12 cellular contexts compared by ENCODE assay signal in genomic region chr19:2774953-2775555, GRCh38. TPM values are rescaled to one million over a fixed set of nuclear protein-coding genes. Genes with fewer than 3 reads are reported as not detected.
A peak's percentile ranks its signal among the peaks of the same experiment; 100 is the strongest.
DNase-seq lines count a peak whose midpoint lies in the region; ATAC-seq and TF ChIP-seq lines count a peak whose summit lies in the region.
"Had no signal": no experiment of that assay in that cellular context is flagged by ENCODE, and none has a peak within 500 bp of the region (broad histone marks: within the 10 kb centered on the region; RNA-seq: fewer than 3 reads in every experiment).

No MANE protein-coding gene starts in this region.

- DNase-seq in CD1c-positive myeloid dendritic cell (ENCODE audit: extremely low spot score) (peak; percentile 90), esophagus squamous epithelium (lab: John Stamatoyannopoulos, UW) (no peak), osteocyte (ENCODE audit: extremely low spot score, unreplicated experiment) (no peak), PC-9 (no peak), NCI-H526 (lab: John Stamatoyannopoulos, UW) (no peak), H7 (no peak)
- no peak for DNase-seq in activated CD8-positive, alpha-beta T cell treated with anti-CD3 and anti-CD28 coated beads for 36 hours
- DNase-seq: cerebellar nuclear complex, DMS79, NCI-H774 had no signal

- H3K27me3 ChIP-seq in esophagus squamous epithelium, result no peaks in the 10 kb centered on the region
- no peaks in the 10 kb centered on the region for H3K27me3 ChIP-seq in PC-9 (ENCODE audit: insufficient read depth, low read depth)
- H3K27me3 ChIP-seq in H7 (ENCODE audit: control insufficient read depth, insufficient read depth, low read length), result no peaks in the 10 kb centered on the region

- intact Hi-C loops in activated CD8-positive, alpha-beta T cell treated with anti-CD3 and anti-CD28 coated beads for 36 hours (cut with micrococcal nuclease), result no loop called here
- intact Hi-C loops in esophagus squamous epithelium (cut with DNase I) (no loop called here), PC-9 (cut with micrococcal nuclease; ENCODE audit: unreplicated experiment) (no loop called here)

- H3K4me1 ChIP-seq in esophagus squamous epithelium, result peaks cover 0 to 69% (median 12%) of the 10 kb centered on the region in 3 donors
- no peaks in the 10 kb centered on the region for H3K4me1 ChIP-seq in PC-9 (replicated peaks; ENCODE audit: insufficient read depth)

- H3K4me3 ChIP-seq in esophagus squamous epithelium (peak overlapping the region in 3 of 4 donors; percentile 5 to 48 (median 27)), PC-9 (no peak overlapping the region), H7 (ENCODE audit: insufficient read depth, low read depth, low read length) (no peak overlapping the region)

- WGBS in esophagus squamous epithelium, 2 donors, result 84 to 85% methylated on average over 9 to 18 of the region's 24 CpGs

- peaks cover 76% of the 10 kb centered on the region for H3K79me2 ChIP-seq in PC-9 (ENCODE audit: low read depth)

- H2AFZ ChIP-seq in PC-9, result no peak overlapping the region

- H3K9me3 Mint-ChIP-seq in activated CD8-positive, alpha-beta T cell treated with anti-CD3 and anti-CD28 coated beads for 36 hours, result no peaks in the 10 kb centered on the region
- H3K9me3 Mint-ChIP-seq in osteocyte (ENCODE audit: unreplicated experiment), result no peaks in the 10 kb centered on the region

- peak overlapping the region; percentile 93 for H3K27ac Mint-ChIP-seq in activated CD8-positive, alpha-beta T cell treated with anti-CD3 and anti-CD28 coated beads for 36 hours
- H3K27ac Mint-ChIP-seq in osteocyte (ENCODE audit: unreplicated experiment), result peak overlapping the region; percentile 62

- no peak for ATAC-seq in activated CD8-positive, alpha-beta T cell treated with anti-CD3 and anti-CD28 coated beads for 36 hours
- ATAC-seq in GM21619 (IDR thresholded peaks at IDR 0.05; ENCODE audit: unreplicated experiment), result no peak

- H3K4me1 Mint-ChIP-seq in activated CD8-positive, alpha-beta T cell treated with anti-CD3 and anti-CD28 coated beads for 36 hours (ENCODE audit: low read depth), result peaks cover 35% of the 10 kb centered on the region
- H3K4me1 Mint-ChIP-seq in osteocyte (ENCODE audit: unreplicated experiment), result peaks cover 7% of the 10 kb centered on the region

- H3K9me3 ChIP-seq in esophagus squamous epithelium (no peaks in the 10 kb centered on the region), PC-9 (ENCODE audit: insufficient read depth, low read depth) (no peaks in the 10 kb centered on the region)

- H3K36me3 ChIP-seq in esophagus squamous epithelium, result peaks cover 0 to 54% (median 0%) of the 10 kb centered on the region in 3 donors
- H3K36me3 ChIP-seq in PC-9 (ENCODE audit: low read depth), result no peaks in the 10 kb centered on the region
- H3K36me3 ChIP-seq in H7 (replicated peaks; ENCODE audit: control insufficient read depth, insufficient read depth, low read length), result no peaks in the 10 kb centered on the region; the same call in none of the 2 replicates

- peaks cover 15% of the 10 kb centered on the region for H3K36me3 Mint-ChIP-seq in activated CD8-positive, alpha-beta T cell treated with anti-CD3 and anti-CD28 coated beads for 36 hours (ENCODE audit: low read depth)
- H3K36me3 Mint-ChIP-seq in osteocyte (ENCODE audit: unreplicated experiment), result peaks cover 3% of the 10 kb centered on the region

- no peak for TF ChIP-seq CTCF in activated CD8-positive, alpha-beta T cell treated with anti-CD3 and anti-CD28 coated beads for 36 hours (IDR thresholded peaks at IDR 0.05)
- TF ChIP-seq CTCF in esophagus squamous epithelium (IDR thresholded peaks at IDR 0.05) (no peak), osteocyte (IDR thresholded peaks at IDR 0.05) (no peak), PC-9 (conservative IDR thresholded peaks at IDR 0.05) (no peak)

- peak overlapping the region; percentile 52 for H3K4me3 Mint-ChIP-seq in activated CD8-positive, alpha-beta T cell treated with anti-CD3 and anti-CD28 coated beads for 36 hours
- H3K4me3 Mint-ChIP-seq in osteocyte (ENCODE audit: unreplicated experiment), result no peak overlapping the region

- CTCF ChIA-PET in activated CD8-positive, alpha-beta T cell treated with anti-CD3 and anti-CD28 coated beads for 36 hours (lab: Charles Lee), result interaction anchor here (1.0 to 2.1 kb wide), 4 partner anchors 26 to 163 kb away, joined by 3 to 16 read pairs (median 5); no protein-coding TSS in a partner anchor
- CTCF ChIA-PET in PC-9 (lab: Charles Lee), result no interaction called here

- BruUV-seq in PC-9 (replicated peaks; lab: Mats Ljungman, UMichigan), result no TSS peak

- POLR2A ChIA-PET in activated CD8-positive, alpha-beta T cell treated with anti-CD3 and anti-CD28 coated beads for 36 hours (lab: Charles Lee), result interaction anchor here (0.8 kb wide), 1 partner anchor 348 kb away, joined by 3 read pairs; the partner anchor contains the start of gene TIMM13
- POLR2A ChIA-PET in PC-9 (lab: Charles Lee; ENCODE audit: unreplicated experiment), result no interaction called here

- no peak for TF ChIP-seq POLR2A in esophagus squamous epithelium (IDR thresholded peaks at IDR 0.05)

- peaks cover 17% of the 10 kb centered on the region for H4K20me1 ChIP-seq in PC-9 (ENCODE audit: insufficient read depth)

- no peak overlapping the region for H3K4me2 ChIP-seq in PC-9

- H3K27me3 Mint-ChIP-seq in activated CD8-positive, alpha-beta T cell treated with anti-CD3 and anti-CD28 coated beads for 36 hours, result no peaks in the 10 kb centered on the region
- no peaks in the 10 kb centered on the region for H3K27me3 Mint-ChIP-seq in osteocyte (ENCODE audit: unreplicated experiment)

- H3F3A ChIP-seq in PC-9 (ENCODE audit: insufficient read depth, low read depth), result no peaks in the 10 kb centered on the region

- peak overlapping the region; percentile 57 to 83 (median 71) for H3K27ac ChIP-seq in esophagus squamous epithelium
- H3K27ac ChIP-seq in PC-9, result no peak overlapping the region
- H3K27ac ChIP-seq: VCaP had no signal

- no peaks in the 10 kb centered on the region for H3K9me2 ChIP-seq in PC-9 (ENCODE audit: insufficient read depth)

RNA-seq across cellular contexts. Expression of gene SGTA, which starts 8.0 kb away (rescaled TPM):
- total RNA-seq in activated CD8-positive, alpha-beta T cell treated with anti-CD3 and anti-CD28 coated beads for 36 hours, result 10 to 100 TPM; 53.4 to 60.8 TPM
- total RNA-seq in esophagus squamous epithelium, result 10 to 100 TPM; 30.6 to 45.0 (median 42.8) TPM
- 50.7 and 53.2 TPM in 2 replicates for total RNA-seq in osteocyte
- total RNA-seq in PC-9 (2021), result 35.1 and 40.7 TPM in 2 replicates
- 97.4 and 103 TPM in 2 replicates for total RNA-seq in H7 (2014; rRNA removed; shearing (Covaris generic))

RNA-seq across cellular contexts. Expression of gene THOP1, which starts 10.2 kb away (rescaled TPM):
- 100 to 1,000 TPM; 157 to 158 TPM for total RNA-seq in activated CD8-positive, alpha-beta T cell treated with anti-CD3 and anti-CD28 coated beads for 36 hours
- total RNA-seq in esophagus squamous epithelium, result 10 to 100 TPM; 57.8 to 88.6 (median 74.7) TPM
- total RNA-seq in osteocyte, result 43.4 and 45.2 TPM in 2 replicates
- 83.2 and 85.8 TPM in 2 replicates for total RNA-seq in PC-9 (2021)
- 206 and 287 TPM in 2 replicates for total RNA-seq in H7 (2014; rRNA removed; shearing (Covaris generic))

RNA-seq across cellular contexts. Expression of gene SLC39A3, which starts 35.2 kb away (rescaled TPM):
- total RNA-seq in activated CD8-positive, alpha-beta T cell treated with anti-CD3 and anti-CD28 coated beads for 36 hours, result 10 to 100 TPM; 35.5 to 38.1 TPM
- total RNA-seq in esophagus squamous epithelium, result 10 to 100 TPM; 14.8 to 22.1 (median 20.7) TPM
- 36.5 and 41.2 TPM in 2 replicates for total RNA-seq in osteocyte
- total RNA-seq in PC-9 (2021), result 21.6 and 25.3 TPM in 2 replicates
- 42.5 and 45.8 TPM in 2 replicates for total RNA-seq in H7 (2014; rRNA removed; shearing (Covaris generic))

RNA-seq across cellular contexts. Expression of gene ZNF554, which starts 44.6 kb away (rescaled TPM):
- total RNA-seq in activated CD8-positive, alpha-beta T cell treated with anti-CD3 and anti-CD28 coated beads for 36 hours, result 1 to 10 TPM in 1 of 2 experiments, under 1 TPM in 1; 0.83 to 1.5 TPM
- total RNA-seq in esophagus squamous epithelium (1 to 10 TPM in 3 of 4 donors, under 1 TPM in 1; 0.70 to 5.1 (median 4.0) TPM), osteocyte (7.1 and 7.4 TPM in 2 replicates), PC-9 (2021) (3.3 and 5.6 TPM in 2 replicates)
- 5.3 and 6.8 TPM in 2 replicates for total RNA-seq in H7 (2014; rRNA removed; shearing (Covaris generic))

RNA-seq across cellular contexts. Expression of gene DIRAS1, which starts 53.9 kb away (rescaled TPM):
- under 1 TPM in 1 of 2 experiments, not detected in 1; 0.09 TPM for total RNA-seq in activated CD8-positive, alpha-beta T cell treated with anti-CD3 and anti-CD28 coated beads for 36 hours
- 1 to 10 TPM in 2 of 4 donors, under 1 TPM in 2; 0.61 to 2.2 (median 1.4) TPM for total RNA-seq in esophagus squamous epithelium
- total RNA-seq in osteocyte, result 5.8 and 6.9 TPM in 2 replicates
- total RNA-seq in PC-9 (2021), result 0.57 and 1.0 TPM in 2 replicates
- total RNA-seq in H7 (2014; rRNA removed; shearing (Covaris generic)), result 8.2 and 12.2 TPM in 2 replicates

Comparison
In these comparisons a context has a peak if more than half of its experiments do, and no peak if none do; other contexts are left out.
1. H3K4me3 ChIP-seq: peak in esophagus squamous epithelium (3 of 4); none in PC-9 (single experiment) and H7 (single experiment).